ENCODE assay signal across 11 cellular contexts in genomic region chr21:25487046-25487594, GRCh38.
A peak's percentile ranks its signal among the peaks of the same experiment; 100 is the strongest.
DNase-seq lines count a peak whose midpoint lies in the region; ATAC-seq and TF ChIP-seq lines count a peak whose summit lies in the region.
"Had no signal": no experiment of that assay in that cellular context is flagged by ENCODE, and none has a peak within 500 bp of the region (broad histone marks: within the 10 kb centered on the region; RNA-seq: fewer than 3 reads in every experiment).

No MANE protein-coding gene starts in this region.

- 53 to 66% methylated on average over 3 of the region's 3 CpGs for WGBS in body of pancreas, 2 donors

- ATAC-seq in GM18508 (IDR thresholded peaks at IDR 0.05; ENCODE audit: insufficient read depth, unreplicated experiment) (peak; percentile 57), GM21447 (IDR thresholded peaks at IDR 0.05; ENCODE audit: unreplicated experiment) (peak; percentile 56), HG03354 (IDR thresholded peaks at IDR 0.05; ENCODE audit: poor library complexity, severe bottlenecking, unreplicated experiment) (peak; percentile 82), left colon (no peak), body of pancreas (no peak)

- H3K27ac ChIP-seq in body of pancreas: no peak overlapping the region
- H3K27ac ChIP-seq: KMS-11, thyroid gland had no signal

- no peak overlapping the region for H3K4me3 ChIP-seq in body of pancreas
- H3K4me3 ChIP-seq: thyroid gland had no signal

- H3K27me3 Mint-ChIP-seq in activated T-helper 2 cell treated with anti-CD3 and anti-CD28 coated beads, Interferon-gamma antibody, Interleukin-2, Interleukin-4, amounts not matched to agents 10 μg/mL and 5 μg/mL and 100 μg/mL, durations not matched to agents 14 hours and 24 hours and 36 hours (ENCODE audit: low read depth): no peaks in the 10 kb centered on the region
- H3K27me3 Mint-ChIP-seq: brain had no signal

- no peaks in the 10 kb centered on the region for H3K36me3 ChIP-seq in body of pancreas (replicated peaks in 1 of 2; ENCODE audit: insufficient read depth in 1 of 2, low read depth in 2 of 2)
- H3K36me3 ChIP-seq: thyroid gland had no signal

- H3K27me3 ChIP-seq in body of pancreas: no peaks in the 10 kb centered on the region
- H3K27me3 ChIP-seq: thyroid gland had no signal

- no peaks in the 10 kb centered on the region for H3K9me3 ChIP-seq in body of pancreas
- H3K9me3 ChIP-seq: thyroid gland had no signal

- peaks cover 37% of the 10 kb centered on the region for H3K36me3 Mint-ChIP-seq in activated T-helper 2 cell treated with anti-CD3 and anti-CD28 coated beads, Interferon-gamma antibody, Interleukin-2, Interleukin-4, amounts not matched to agents 10 μg/mL and 5 μg/mL and 100 μg/mL, durations not matched to agents 14 hours and 24 hours and 36 hours (ENCODE audit: low read depth)

- DNase-seq in activated T-helper 2 cell treated with anti-CD3 and anti-CD28 coated beads, Interferon-gamma antibody, Interleukin-2, Interleukin-4, amounts not matched to agents 10 μg/mL and 5 μg/mL and 100 μg/mL, durations not matched to agents 14 hours and 24 hours and 36 hours (ENCODE audit: low spot score): no peak
- no peak for DNase-seq in left colon
- no peak for DNase-seq in body of pancreas
- no peak for DNase-seq in NCI-H446 (lab: John Stamatoyannopoulos, UW)
- no peak for DNase-seq in NCI-H2227 (lab: John Stamatoyannopoulos, UW; ENCODE audit: unreplicated experiment)
- DNase-seq: thyroid gland had no signal

- intact Hi-C loops in activated T-helper 2 cell treated with anti-CD3 and anti-CD28 coated beads, Interferon-gamma antibody, Interleukin-2, Interleukin-4, amounts not matched to agents 10 μg/mL and 5 μg/mL and 100 μg/mL, durations not matched to agents 14 hours and 24 hours and 36 hours (cut with micrococcal nuclease): loop anchor here (1.0 kb wide), 10 partner anchors 15 to 91 kb away; no protein-coding TSS in a partner anchor
- intact Hi-C loops in left colon (cut with DNase I, micrococcal nuclease): no loop called here
- intact Hi-C loops in body of pancreas (cut with DNase I): no loop called here

- TF ChIP-seq CTCF in body of pancreas (IDR thresholded peaks at IDR 0.05): no peak

- H3K4me1 ChIP-seq in body of pancreas: no peaks in the 10 kb centered on the region
- H3K4me1 ChIP-seq: thyroid gland had no signal

- TF ChIP-seq POLR2A in body of pancreas (IDR thresholded peaks at IDR 0.05): no peak

- H3K4me1 Mint-ChIP-seq in activated T-helper 2 cell treated with anti-CD3 and anti-CD28 coated beads, Interferon-gamma antibody, Interleukin-2, Interleukin-4, amounts not matched to agents 10 μg/mL and 5 μg/mL and 100 μg/mL, durations not matched to agents 14 hours and 24 hours and 36 hours (ENCODE audit: low read depth): peaks cover 61% of the 10 kb centered on the region
- H3K4me1 Mint-ChIP-seq: brain had no signal

- peak overlapping the region; percentile 35 for H3K4me3 Mint-ChIP-seq in activated T-helper 2 cell treated with anti-CD3 and anti-CD28 coated beads, Interferon-gamma antibody, Interleukin-2, Interleukin-4, amounts not matched to agents 10 μg/mL and 5 μg/mL and 100 μg/mL, durations not matched to agents 14 hours and 24 hours and 36 hours (ENCODE audit: low read depth)
- H3K4me3 Mint-ChIP-seq: brain had no signal

- peak overlapping the region; percentile 83 for H3K27ac Mint-ChIP-seq in activated T-helper 2 cell treated with anti-CD3 and anti-CD28 coated beads, Interferon-gamma antibody, Interleukin-2, Interleukin-4, amounts not matched to agents 10 μg/mL and 5 μg/mL and 100 μg/mL, durations not matched to agents 14 hours and 24 hours and 36 hours
- H3K27ac Mint-ChIP-seq: brain had no signal

- H3K9me3 Mint-ChIP-seq in activated T-helper 2 cell treated with anti-CD3 and anti-CD28 coated beads, Interferon-gamma antibody, Interleukin-2, Interleukin-4, amounts not matched to agents 10 μg/mL and 5 μg/mL and 100 μg/mL, durations not matched to agents 14 hours and 24 hours and 36 hours: peaks cover 30% of the 10 kb centered on the region

Comparison
In these comparisons a context has a peak if more than half of its experiments do, and no peak if none do; other contexts are left out.
1. ATAC-seq: peak in GM18508 (single experiment), GM21447 (single experiment) and HG03354 (single experiment); none in left colon (single experiment) and body of pancreas (single experiment).